35 cellular contexts compared by ENCODE assay signal in the genomic region with DNA sequence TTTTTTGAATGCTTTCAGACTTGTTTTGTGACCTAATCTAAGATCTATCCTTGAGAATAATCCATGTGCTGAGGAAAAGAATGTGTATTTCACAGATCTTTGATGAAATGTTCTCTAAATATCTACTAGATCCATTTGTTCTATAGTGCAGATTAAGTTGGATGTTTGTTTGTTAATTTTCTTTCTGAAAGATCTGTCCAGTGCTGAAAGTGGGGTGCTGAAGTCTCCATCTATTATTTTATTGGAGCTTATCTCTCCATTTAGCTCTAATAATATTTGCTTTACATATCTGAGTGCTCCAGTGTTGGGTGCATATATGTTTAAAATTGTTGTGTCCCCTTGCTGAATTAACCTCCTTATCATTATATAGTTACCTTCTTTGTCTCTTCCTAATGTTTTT.
DNase-seq lines count a peak whose midpoint lies in the region; ATAC-seq and TF ChIP-seq lines count a peak whose summit lies in the region.
"Had no signal": no experiment of that assay in that cellular context is flagged by ENCODE, and none has a peak within 500 bp of the region (broad histone marks: within the 10 kb centered on the region; RNA-seq: fewer than 3 reads in every experiment).

No MANE protein-coding gene starts in this region.

- no peak for TF ChIP-seq RAD21 in HCT116 (IDR thresholded peaks at IDR 0.05; ENCODE audit: low read depth)
- no peak for TF ChIP-seq RAD21 in Ishikawa (IDR thresholded peaks at IDR 0.05; ENCODE audit: low read depth)

- no peaks in the 10 kb centered on the region for H3K36me3 Mint-ChIP-seq in immature natural killer cell
- H3K36me3 Mint-ChIP-seq: CD14-positive monocyte; CD4-positive, alpha-beta memory T cell; CD4-positive, CD25-positive, alpha-beta regulatory T cell; CD8-positive, alpha-beta memory T cell; CD8-positive, alpha-beta T cell had no signal

- H3K4me1 Mint-ChIP-seq in immature natural killer cell, result no peaks in the 10 kb centered on the region
- H3K4me1 Mint-ChIP-seq: B cell; CD14-positive monocyte; CD4-positive, alpha-beta memory T cell; CD4-positive, CD25-positive, alpha-beta regulatory T cell; CD8-positive, alpha-beta memory T cell had no signal

- H3K9ac ChIP-seq in HCT116 (ENCODE audit: low read length) (no peak overlapping the region), adipocyte (ENCODE audit: low read length) (no peak overlapping the region)
- H3K9ac ChIP-seq: BLaER1; BLaER1 treated with 17β-estradiol and CSF1 and Interleukin-3, amounts not matched to agents 10 nM and 100 nM had no signal

- no TSS peak for BruUV-seq in HCT116 (replicated peaks; lab: Mats Ljungman, UMichigan)

- DNase-seq in HCT116 (ENCODE audit: low read depth, low spot score), result no peak
- DNase-seq in adipocyte (ENCODE audit: low read depth), result peak; percentile 2
- DNase-seq in immature natural killer cell, result no peak
- no peak for DNase-seq in COLO829 (ENCODE audit: low spot score)
- no peak for DNase-seq in lower leg skin (ENCODE audit: low spot score in 2 of 2)
- DNase-seq: 8988T; ACHN; AML-193; BE2C; C1 segment of cervical spinal cord; Caco-2; Calu3; CD4-positive, alpha-beta memory T cell; CD4-positive, alpha-beta T cell; CD4-positive, CD25-positive, alpha-beta regulatory T cell; CD8-positive, alpha-beta memory T cell; CD8-positive, alpha-beta T cell; COR-L47; DMS 273 treated with DMSO at 0.1 percent for 48 hours; DMS153; DMS53; DMS79; DMS79 treated with DMSO at 0.1 percent for 48 hours; DND-41; EL had no signal

- H3K27ac ChIP-seq in HCT116 (ENCODE audit: low read depth, low read length) (no peak overlapping the region), HEK293 (ENCODE audit: extremely low read depth, low read depth, low read length) (no peak overlapping the region)
- H3K27ac ChIP-seq: 22Rv1; A549; BLaER1; BLaER1 treated with 17β-estradiol and CSF1 and Interleukin-3, amounts not matched to agents 10 nM and 100 nM; C4-2B had no signal

- RAD21 ChIA-PET in HCT116 (lab: Charles Lee; ENCODE audit: low non-redundant PET in 1 of 2, low total read pairs in 2 of 2, uncharacterized antibody in 2 of 2, unreplicated experiment in 2 of 2), result no interaction called here

- H3K36me3 ChIP-seq in HCT116 (ENCODE audit: control insufficient read depth in 1 of 2, insufficient read depth in 2 of 2, low read length in 2 of 2) (no peaks in the 10 kb centered on the region), HEK293 (ENCODE audit: control insufficient read depth in 2 of 2, insufficient read depth in 1 of 2, low read length in 2 of 2) (no peaks in the 10 kb centered on the region), adipocyte (ENCODE audit: control insufficient read depth, insufficient read depth, low read length, severe bottlenecking) (no peaks in the 10 kb centered on the region)
- H3K36me3 ChIP-seq: BE2C; BLaER1; BLaER1 treated with 17β-estradiol and CSF1 and Interleukin-3, amounts not matched to agents 10 nM and 100 nM had no signal

- no peak overlapping the region for H3K27ac Mint-ChIP-seq in immature natural killer cell
- H3K27ac Mint-ChIP-seq: B cell; CD14-positive monocyte; CD4-positive, alpha-beta memory T cell; CD4-positive, alpha-beta T cell; CD4-positive, CD25-positive, alpha-beta regulatory T cell; CD8-positive, alpha-beta memory T cell; CD8-positive, alpha-beta T cell had no signal

- POLR2A ChIA-PET in HCT116 (lab: Charles Lee), result no interaction called here
- POLR2A ChIA-PET in HEK293 (lab: Yijun Ruan, JAX), result no interaction called here

- ATAC-seq in HCT116 (no peak), GM21367 (IDR thresholded peaks at IDR 0.05; ENCODE audit: unreplicated experiment) (no peak)
- ATAC-seq: A549; CD8-positive, alpha-beta T cell had no signal

- no peaks in the 10 kb centered on the region for H4K20me1 ChIP-seq in HCT116 (ENCODE audit: insufficient read depth)
- H4K20me1 ChIP-seq: BLaER1; BLaER1 treated with 17β-estradiol and CSF1 and Interleukin-3, amounts not matched to agents 10 nM and 100 nM had no signal

- no peak for TF ChIP-seq CTCF in HCT116 (IDR thresholded peaks at IDR 0.05 in 2 of 3, conservative IDR thresholded peaks at IDR 0.05 in 1 of 3; ENCODE audit: borderline replicate concordance in 1 of 3, insufficient read depth in 1 of 3, low read depth in 2 of 3, low read length in 2 of 3)
- no peak for TF ChIP-seq CTCF in HEK293 (tag by site-specific recombination; IDR thresholded peaks at IDR 0.05)
- TF ChIP-seq CTCF in lower leg skin (IDR thresholded peaks at IDR 0.05), result no peak

- H3K27me3 ChIP-seq in HCT116 (ENCODE audit: insufficient read depth, low read length) (no peaks in the 10 kb centered on the region), adipocyte (replicated peaks; ENCODE audit: control insufficient read depth, insufficient read depth, low read length) (no peaks in the 10 kb centered on the region)
- H3K27me3 ChIP-seq: BE2C; BLaER1; BLaER1 treated with 17β-estradiol and CSF1 and Interleukin-3, amounts not matched to agents 10 nM and 100 nM had no signal

- no peak overlapping the region for H3K4me3 Mint-ChIP-seq in immature natural killer cell
- H3K4me3 Mint-ChIP-seq: B cell; CD14-positive monocyte; CD4-positive, alpha-beta memory T cell; CD4-positive, alpha-beta T cell; CD4-positive, CD25-positive, alpha-beta regulatory T cell; CD8-positive, alpha-beta memory T cell; CD8-positive, alpha-beta T cell had no signal

- H3K27me3 Mint-ChIP-seq in immature natural killer cell (ENCODE audit: low read depth in 3 of 3), result peaks cover 0 to 3% (median 0%) of the 10 kb centered on the region in 3 donors
- H3K27me3 Mint-ChIP-seq: B cell; CD4-positive, alpha-beta memory T cell; CD4-positive, alpha-beta T cell; CD4-positive, CD25-positive, alpha-beta regulatory T cell; CD8-positive, alpha-beta memory T cell had no signal

- H3K4me1 ChIP-seq in HCT116 (ENCODE audit: control insufficient read depth in 1 of 2, insufficient read depth in 2 of 2, low read length in 2 of 2) (no peaks in the 10 kb centered on the region), HEK293 (ENCODE audit: control insufficient read depth, insufficient read depth, low read length) (no peaks in the 10 kb centered on the region), adipocyte (ENCODE audit: control insufficient read depth, insufficient read depth, low read length) (no peaks in the 10 kb centered on the region)
- H3K4me1 ChIP-seq: A549; BE2C; BLaER1; BLaER1 treated with 17β-estradiol and CSF1 and Interleukin-3, amounts not matched to agents 10 nM and 100 nM; Caco-2 had no signal

- H3K4me2 ChIP-seq in HCT116 (ENCODE audit: low read length), result no peak overlapping the region
- H3K4me2 ChIP-seq: A549; BLaER1; BLaER1 treated with 17β-estradiol and CSF1 and Interleukin-3, amounts not matched to agents 10 nM and 100 nM had no signal

- TF ChIP-seq POLR2A in HCT116 (IDR thresholded peaks at IDR 0.05; ENCODE audit: borderline replicate concordance, extremely low read depth, insufficient read depth, insufficient read length), result no peak
- TF ChIP-seq POLR2A in lower leg skin (IDR thresholded peaks at IDR 0.05), result no peak

- intact Hi-C loops in HCT116 (cut with micrococcal nuclease) (no loop called here), lower leg skin (cut with DNase I; ENCODE audit: low total_unique reads) (no loop called here)

- CTCF ChIA-PET in HCT116 (lab: Charles Lee) (no interaction called here), HEK293 (lab: Yijun Ruan, JAX) (no interaction called here)

- H3K9me3 ChIP-seq in HCT116 (ENCODE audit: control insufficient read depth in 1 of 2, insufficient read depth in 1 of 2, low read depth in 1 of 2, low read length in 2 of 2) (no peaks in the 10 kb centered on the region), HEK293 (ENCODE audit: control insufficient read depth, insufficient read depth, low read depth, low read length) (no peaks in the 10 kb centered on the region), adipocyte (ENCODE audit: control insufficient read depth, low read length) (no peaks in the 10 kb centered on the region)
- H3K9me3 ChIP-seq: A549; BE2C; BLaER1; BLaER1 treated with 17β-estradiol and CSF1 and Interleukin-3, amounts not matched to agents 10 nM and 100 nM; Caco-2 had no signal

- no peaks in the 10 kb centered on the region for H3K9me2 ChIP-seq in HCT116 (ENCODE audit: insufficient read depth)

- H2AFZ ChIP-seq in HCT116 (ENCODE audit: low read depth, low read length, poor library complexity, severe bottlenecking), result no peak overlapping the region

- peaks cover 7 to 55% (median 26%) of the 10 kb centered on the region in 6 donors for H3K9me3 Mint-ChIP-seq in immature natural killer cell

- TF ChIP-seq EP300 in Ishikawa (IDR thresholded peaks at IDR 0.05; ENCODE audit: borderline replicate concordance), result no peak

- no peaks in the 10 kb centered on the region for H3K79me2 ChIP-seq in HCT116 (ENCODE audit: insufficient read depth, low read length)

- H3K4me3 ChIP-seq in HCT116 (replicated peaks in 1 of 2; ENCODE audit: low read depth in 1 of 2, low read length in 2 of 2) (no peak overlapping the region), HEK293 (ENCODE audit: low read depth, low read length) (no peak overlapping the region), adipocyte (ENCODE audit: low read length) (no peak overlapping the region), lower leg skin (ENCODE audit: low read depth, poor library complexity, severe bottlenecking) (no peak overlapping the region)
- H3K4me3 ChIP-seq: A549; BLaER1; BLaER1 treated with 17β-estradiol and CSF1 and Interleukin-3, amounts not matched to agents 10 nM and 100 nM had no signal

TF ChIP-seq in Ishikawa, 13 proteins besides CTCF, POLR2A, EP300 and RAD21 (continues in another document):
- TF ChIP-seq CREB1 (IDR thresholded peaks at IDR 0.05; ENCODE audit: low read depth), result no peak
